Comparison of ENCODE assay signal across 1 cellular context in genomic region chr4:6327220-6327917, GRCh38.
TF ChIP-seq lines count a peak whose summit lies in the region.

No MANE protein-coding gene starts in this region.

TF ChIP-seq in HepG2, 621 proteins besides CTCF, POLR2A, EP300 and RAD21 (continued from another document and continues in another):
- TF ChIP-seq ZNF710 (CRISPR knock-in tag; IDR thresholded peaks at IDR 0.05; ENCODE audit: borderline replicate concordance) (no peak; the same call in 1 of the 2 replicates), ZNF646 (CRISPR knock-in tag; IDR thresholded peaks at IDR 0.05) (no peak), KMT2B (CRISPR knock-in tag; IDR thresholded peaks at IDR 0.05) (no peak), MBNL3 (CRISPR knock-in tag; conservative IDR thresholded peaks at IDR 0.05) (no peak), ETV5 (CRISPR knock-in tag; IDR thresholded peaks at IDR 0.05; ENCODE audit: borderline replicate concordance) (peak; percentile 31; the same call in 1 of the 2 replicates), POLR2AphosphoS5 (IDR thresholded peaks at IDR 0.05; ENCODE audit: low read depth, low read length) (no peak), ARNT2 (CRISPR knock-in tag; IDR thresholded peaks at IDR 0.05; ENCODE audit: low read depth) (no peak), KDM1A (CRISPR knock-in tag; IDR thresholded peaks at IDR 0.05) (no peak), PPARG (CRISPR knock-in tag; conservative IDR thresholded peaks at IDR 0.05) (no peak), RFXAP (CRISPR knock-in tag; IDR thresholded peaks at IDR 0.05; ENCODE audit: borderline replicate concordance) (no peak; the same call in 1 of the 2 replicates), KLF16 (CRISPR knock-in tag; IDR thresholded peaks at IDR 0.05) (peak in 1 of 2 experiments; percentile 56; a peak in 1 of 4 replicates), DBP (CRISPR knock-in tag; IDR thresholded peaks at IDR 0.05; ENCODE audit: not compliant biosample characterization) (no peak), AGO2 (optimal IDR thresholded peaks at IDR 0.05; ENCODE audit: low read depth, low read length) (no peak), ZNF746 (CRISPR knock-in tag; IDR thresholded peaks at IDR 0.05) (no peak), MLX (CRISPR knock-in tag; IDR thresholded peaks at IDR 0.05) (no peak), SYNCRIP (IDR thresholded peaks at IDR 0.05; ENCODE audit: insufficient read depth, low read depth, low read length) (no peak), SRF (IDR thresholded peaks at IDR 0.05; ENCODE audit: low read depth, low read length) (no peak), ZNF430 (CRISPR knock-in tag; IDR thresholded peaks at IDR 0.05) (no peak), MXD3 (CRISPR knock-in tag; IDR thresholded peaks at IDR 0.05) (no peak), ZNF282 (IDR thresholded peaks at IDR 0.05; ENCODE audit: partially characterized antibody) (no peak), SP4 (CRISPR knock-in tag; IDR thresholded peaks at IDR 0.05) (no peak), ZNF33B (CRISPR knock-in tag; IDR thresholded peaks at IDR 0.05) (no peak), KAT2B (IDR thresholded peaks at IDR 0.05; ENCODE audit: borderline replicate concordance, low read depth, low read length) (no peak), HMGXB3 (CRISPR knock-in tag; IDR thresholded peaks at IDR 0.05; ENCODE audit: borderline replicate concordance) (no peak), ZNF709 (CRISPR knock-in tag; IDR thresholded peaks at IDR 0.05) (no peak), ZFX (CRISPR knock-in tag; IDR thresholded peaks at IDR 0.05; ENCODE audit: low read depth) (peak; percentile 62), ZNF615 (CRISPR knock-in tag; IDR thresholded peaks at IDR 0.05; ENCODE audit: borderline replicate concordance) (no peak), SIX4 (CRISPR knock-in tag; IDR thresholded peaks at IDR 0.05) (no peak), ZNF704 (CRISPR knock-in tag; IDR thresholded peaks at IDR 0.05; ENCODE audit: borderline replicate concordance) (no peak), TBX3 (IDR thresholded peaks at IDR 0.05; ENCODE audit: borderline replicate concordance) (no peak), SALL2 (CRISPR knock-in tag; IDR thresholded peaks at IDR 0.05) (no peak), GATAD1 (CRISPR knock-in tag; IDR thresholded peaks at IDR 0.05) (no peak), SCMH1 (CRISPR knock-in tag; IDR thresholded peaks at IDR 0.05; ENCODE audit: borderline replicate concordance) (no peak), PHB2 (IDR thresholded peaks at IDR 0.05; ENCODE audit: partially characterized antibody) (no peak), HNRNPLL (IDR thresholded peaks at IDR 0.05; ENCODE audit: low read depth, low read length, poor library complexity, severe bottlenecking) (peak; percentile 24), NAIF1 (CRISPR knock-in tag; IDR thresholded peaks at IDR 0.05; ENCODE audit: borderline replicate concordance) (no peak), BHLHE40 (IDR thresholded peaks at IDR 0.05; ENCODE audit: low read length) (peak; percentile 11; the same call in 1 of the 2 replicates), SPEN (CRISPR knock-in tag; IDR thresholded peaks at IDR 0.05; ENCODE audit: low read depth) (no peak), HCFC1 (IDR thresholded peaks at IDR 0.05; ENCODE audit: low read depth, low read length) (no peak), ZNF329 (CRISPR knock-in tag; IDR thresholded peaks at IDR 0.05; ENCODE audit: low read depth) (no peak), ZNF75D (CRISPR knock-in tag; IDR thresholded peaks at IDR 0.05; ENCODE audit: borderline replicate concordance) (no peak), E2F5 (CRISPR knock-in tag; conservative IDR thresholded peaks at IDR 0.05) (no peak; the same call in 1 of the 2 replicates), MED13 (CRISPR knock-in tag; IDR thresholded peaks at IDR 0.05) (0 out of 2 replicates have a peak, but pooled peaks have one; percentile 33), SRSF9 (IDR thresholded peaks at IDR 0.05; ENCODE audit: borderline replicate concordance, insufficient read depth, low read depth, low read length, poor library complexity, severe bottlenecking) (no peak), ZNF281 (CRISPR knock-in tag; IDR thresholded peaks at IDR 0.05; ENCODE audit: borderline replicate concordance) (no peak), KDM5B (CRISPR knock-in tag; IDR thresholded peaks at IDR 0.05; ENCODE audit: borderline replicate concordance) (peak; percentile 56; the same call in 1 of the 2 replicates)
